Comparison of ENCODE assay signal across 9 cellular contexts in the genomic region with DNA sequence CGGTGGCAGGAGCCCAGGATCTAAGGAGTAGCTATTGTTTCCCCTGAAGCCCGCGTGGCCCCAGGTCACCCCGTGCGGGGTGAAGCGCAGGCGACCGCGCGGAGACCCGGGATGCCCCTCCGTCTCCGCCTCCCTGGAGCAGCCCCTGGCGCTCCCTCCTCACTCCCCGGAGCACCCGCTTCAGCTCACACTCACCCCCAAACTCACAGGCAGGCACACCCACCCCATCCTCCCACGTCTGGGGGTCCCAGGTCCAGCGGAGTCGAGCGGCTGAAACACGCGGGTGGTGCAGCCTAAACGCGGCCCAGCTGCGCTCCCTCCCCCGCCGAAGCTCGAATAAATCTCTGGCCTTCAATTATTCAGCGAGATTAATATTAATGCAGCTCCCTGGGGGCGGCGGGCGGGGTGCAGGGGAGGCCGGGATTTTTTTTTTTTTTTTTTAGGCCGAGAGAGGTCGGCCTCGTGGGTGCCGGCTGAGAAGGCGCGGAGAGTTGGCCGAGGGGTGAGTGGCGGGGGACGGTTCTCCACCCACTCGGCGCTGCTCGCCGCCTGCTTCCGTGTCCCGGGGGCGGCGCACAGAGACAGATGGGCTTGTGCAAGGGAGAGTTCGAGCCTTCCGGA. TPM values are rescaled to one million over a fixed set of nuclear protein-coding genes. Genes with fewer than 3 reads are reported as not detected.
DNase-seq lines count a peak whose midpoint lies in the region; ATAC-seq lines count a peak whose summit lies in the region.
"Had no signal": no experiment of that assay in that cellular context is flagged by ENCODE, and none has a peak within 500 bp of the region (broad histone marks: within the 10 kb centered on the region; RNA-seq: fewer than 3 reads in every experiment).

No MANE protein-coding gene starts in this region.

- H3K9me3 ChIP-seq in HUES6 (ENCODE audit: control insufficient read depth, insufficient read depth, low read depth, low read length) (no peaks in the 10 kb centered on the region), muscle layer of colon (ENCODE audit: low read length) (no peaks in the 10 kb centered on the region)
- H3K9me3 ChIP-seq: SJSA1 had no signal

- peak; percentile 42 for DNase-seq in cerebellum (ENCODE audit: low spot score)
- DNase-seq in T-helper 1 cell = no peak
- DNase-seq in T1000 (lab: John Stamatoyannopoulos, UW) = no peak

- H3K27me3 ChIP-seq in ACC112 (ENCODE audit: insufficient read depth, low read length) (peaks cover 100% of the 10 kb centered on the region), HUES6 (ENCODE audit: control insufficient read depth, insufficient read depth, low read length) (peaks cover 97% of the 10 kb centered on the region), muscle layer of colon (ENCODE audit: control insufficient read depth in 1 of 2, insufficient read depth in 2 of 2, low read length in 2 of 2) (peaks cover 30 to 37% of the 10 kb centered on the region in 2 donors)

- no peaks in the 10 kb centered on the region for H3K79me2 ChIP-seq in ACC112 (ENCODE audit: control insufficient read depth, insufficient read depth, low read length, unreplicated experiment)

- H3K4me1 ChIP-seq in ACC112 (ENCODE audit: control insufficient read depth, insufficient read depth, low read length, unreplicated experiment) (no peaks in the 10 kb centered on the region), HUES6 (ENCODE audit: control insufficient read depth, insufficient read depth, low read length) (0 out of 2 replicates have a peak, but pooled peaks cover 4% of the 10 kb centered on the region), muscle layer of colon (ENCODE audit: insufficient read depth, low read length) (no peaks in the 10 kb centered on the region)

- H3K36me3 ChIP-seq in ACC112 (ENCODE audit: insufficient read depth, low read length) = no peaks in the 10 kb centered on the region
- no peaks in the 10 kb centered on the region for H3K36me3 ChIP-seq in HUES6 (ENCODE audit: control insufficient read depth, insufficient read depth, low read length)
- no peaks in the 10 kb centered on the region for H3K36me3 ChIP-seq in muscle layer of colon (ENCODE audit: insufficient read depth, low read length)
- H3K36me3 ChIP-seq: SJSA1 had no signal

- H2AFZ ChIP-seq in ACC112 (ENCODE audit: low read length, unreplicated experiment) = no peak overlapping the region

- ATAC-seq in GM21576 (IDR thresholded peaks at IDR 0.05; ENCODE audit: unreplicated experiment) (no peak), HG03097 (IDR thresholded peaks at IDR 0.05; ENCODE audit: low FRiP score, unreplicated experiment) (no peak)

- H3K9ac ChIP-seq in HUES6 (ENCODE audit: low read length) (peak overlapping the region; percentile 68), muscle layer of colon (ENCODE audit: low read length) (no peak overlapping the region)

- H3K4me3 ChIP-seq in ACC112 (ENCODE audit: low read depth, low read length) (peak overlapping the region; percentile 71), HUES6 (ENCODE audit: low read depth, low read length) (peak overlapping the region; percentile 83), muscle layer of colon (ENCODE audit: low read depth in 1 of 2, low read length in 2 of 2) (peak overlapping the region; percentile 33 to 45)

- H3K27ac ChIP-seq in ACC112 (ENCODE audit: low read depth, low read length) (no peak overlapping the region), HUES6 (ENCODE audit: low read depth, low read length) (no peak overlapping the region), muscle layer of colon (ENCODE audit: low read depth, low read length) (no peak overlapping the region)
- H3K27ac ChIP-seq: SJSA1 had no signal

RNA-seq across cellular contexts. Expression of a gene that starts 0.5 kb away (rescaled TPM):
- total RNA-seq in cerebellum = 135 TPM
- total RNA-seq: SJSA1 had no signal
